In the genomic region with DNA sequence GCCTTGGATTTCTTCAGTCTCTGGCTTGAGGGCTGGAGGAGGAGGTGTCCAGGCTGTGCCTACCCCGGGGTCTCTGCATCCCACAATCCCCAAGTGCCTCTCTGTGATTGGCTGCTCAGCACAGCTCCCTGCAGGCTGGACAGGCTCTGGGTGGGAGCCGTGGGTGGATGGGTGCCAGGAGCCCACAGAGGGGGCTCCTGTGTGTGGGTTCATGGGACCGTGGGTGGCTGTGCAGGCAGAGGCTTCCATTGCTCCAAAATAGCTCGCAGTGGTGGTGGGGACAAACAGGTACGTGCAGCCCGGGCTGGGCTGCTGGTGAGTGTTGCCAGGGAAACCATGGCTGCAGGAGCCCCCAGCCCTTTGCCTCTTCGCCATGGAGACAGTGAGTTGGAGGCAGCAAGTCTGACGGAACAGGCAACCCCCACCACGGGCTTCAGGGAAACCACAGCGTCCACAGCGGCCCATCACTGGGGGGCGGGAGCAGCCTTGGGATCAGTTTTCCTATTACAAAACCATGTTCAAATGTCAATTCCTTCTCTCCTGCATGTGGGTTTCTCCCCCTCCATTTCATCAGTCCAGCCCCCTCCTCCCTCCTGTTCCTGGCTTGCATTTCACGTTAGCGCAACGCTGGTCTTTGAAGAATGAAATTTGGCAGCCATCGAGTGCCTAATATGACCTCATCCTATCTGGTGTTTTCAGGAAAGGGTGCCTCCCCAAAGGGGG, we compare ENCODE assay signal across 1 cellular context.
TF ChIP-seq lines count a peak whose summit lies in the region.

No MANE protein-coding gene starts in this region.

TF ChIP-seq in H1, 55 proteins besides CTCF, POLR2A, EP300 and RAD21:
- TF ChIP-seq MAFK (IDR thresholded peaks at IDR 0.05; ENCODE audit: low read depth, low read length) (no peak), KDM1A (IDR thresholded peaks at IDR 0.05; ENCODE audit: borderline replicate concordance, low read length) (no peak), GTF2F1 (IDR thresholded peaks at IDR 0.05; ENCODE audit: borderline replicate concordance, low read depth, low read length) (no peak), BRCA1 (IDR thresholded peaks at IDR 0.05; ENCODE audit: low read depth, low read length) (no peak)
